Comparison of ENCODE assay signal across 1 cellular context in genomic region chr2:42147641-42148274, GRCh38.
TF ChIP-seq lines count a peak whose summit lies in the region.

No MANE protein-coding gene starts in this region.

TF ChIP-seq in HepG2, 621 proteins besides CTCF, POLR2A, EP300 and RAD21 (continued from another document):
- TF ChIP-seq ZNF687 (CRISPR knock-in tag; IDR thresholded peaks at IDR 0.05) (peak; percentile 76), NR2C2 (CRISPR knock-in tag; IDR thresholded peaks at IDR 0.05; ENCODE audit: borderline replicate concordance) (no peak), SAP130 (CRISPR knock-in tag; IDR thresholded peaks at IDR 0.05; ENCODE audit: low read depth) (0 out of 2 replicates have a peak, but pooled peaks have one; percentile 19), ISL2 (CRISPR knock-in tag; IDR thresholded peaks at IDR 0.05) (0 out of 2 replicates have a peak, but pooled peaks have one; percentile 28), MXD4 (CRISPR knock-in tag; IDR thresholded peaks at IDR 0.05) (no peak), GMEB2 (CRISPR knock-in tag; IDR thresholded peaks at IDR 0.05; ENCODE audit: low read depth) (no peak), BORCS8-MEF2B (CRISPR knock-in tag; IDR thresholded peaks at IDR 0.05) (0 out of 2 replicates have a peak, but pooled peaks have one; percentile 48), SKIL (CRISPR knock-in tag; IDR thresholded peaks at IDR 0.05; ENCODE audit: borderline replicate concordance) (no peak), HNF4A (CRISPR knock-in tag; IDR thresholded peaks at IDR 0.05) (0 out of 2 replicates have a peak, but pooled peaks have one; percentile 17), ZSCAN9 (CRISPR knock-in tag; IDR thresholded peaks at IDR 0.05; ENCODE audit: borderline replicate concordance) (no peak), MAX (IDR thresholded peaks at IDR 0.05) (peak; percentile 72; the same call in 1 of the 2 replicates), HMG20A (CRISPR knock-in tag; IDR thresholded peaks at IDR 0.05; ENCODE audit: borderline replicate concordance) (peak; percentile 27; the same call in 1 of the 2 replicates), TARDBP (CRISPR knock-in tag; IDR thresholded peaks at IDR 0.05) (peak; percentile 40; the same call in 1 of the 2 replicates), SP140L (CRISPR knock-in tag; IDR thresholded peaks at IDR 0.05; ENCODE audit: borderline replicate concordance) (no peak), HDAC2 (CRISPR knock-in tag; IDR thresholded peaks at IDR 0.05) (peak; percentile 30; the same call in 1 of the 2 replicates), HHEX (CRISPR knock-in tag; IDR thresholded peaks at IDR 0.05) (no peak), NFIB (CRISPR knock-in tag; IDR thresholded peaks at IDR 0.05; ENCODE audit: borderline replicate concordance) (no peak), ZNF644 (CRISPR knock-in tag; IDR thresholded peaks at IDR 0.05; ENCODE audit: low read depth) (0 out of 2 replicates have a peak, but pooled peaks have one; percentile 19), NAIF1 (CRISPR knock-in tag; IDR thresholded peaks at IDR 0.05; ENCODE audit: borderline replicate concordance) (no peak)
TF ChIP-seq in HepG2: peak in this region for 51.
